Comparison of ENCODE assay signal across 12 cellular contexts in genomic region chr7:130628901-130629300, GRCh38. TPM values are rescaled to one million over a fixed set of nuclear protein-coding genes. Genes with fewer than 3 reads are reported as not detected.
"Had no signal": no experiment of that assay in that cellular context is flagged by ENCODE, and none has a peak within 500 bp of the region (broad histone marks: within the 10 kb centered on the region; RNA-seq: fewer than 3 reads in every experiment).

No MANE protein-coding gene starts in this region.

- H3K4me1 ChIP-seq: HAP-1 had no signal

- H3K4me2 ChIP-seq: GM23338 had no signal

- H3K9me3 ChIP-seq: HAP-1 had no signal

- H3K4me3 Mint-ChIP-seq: GM23338, H9, HFFc6 had no signal

- H3K27ac Mint-ChIP-seq: GM23338, H9, HFFc6 had no signal

- H3K9ac ChIP-seq: GM23248 had no signal

- H3K4me3 ChIP-seq: GM23248, GM23338, HAP-1 had no signal

- H3K4me1 Mint-ChIP-seq: GM23338, H9 had no signal

- H3K36me3 ChIP-seq: HAP-1 had no signal

- DNase-seq: GM23248, GOT3, H7, H9, HCEC 1CT, HFFc6 had no signal

- FAIRE-seq: H1, H54 had no signal

- H3K27ac ChIP-seq: GM23248 had no signal

- ATAC-seq: GM23338, HCT116 had no signal

- H2AFZ ChIP-seq: GM23248, GM23338 had no signal

RNA-seq across cellular contexts. Expression of gene TSGA13, which starts 57.4 kb away (rescaled TPM):
- total RNA-seq: GM23248, GM23338, H1, H4, H7, H9, HFFc6 had no signal
- polyA plus RNA-seq: GM23248, GM23338, H1 had no signal
